Comparison of ENCODE assay signal across 8 cellular contexts in genomic region chr16:2963611-2964415, GRCh38.
DNase-seq lines count a peak whose midpoint lies in the region; ATAC-seq lines count a peak whose summit lies in the region.

Gene KREMEN2, plus strand, starts transcription at chr16:2964275. Its CDS starts 246 bp downstream, at chr16:2964521.

- ATAC-seq in HG03280 (IDR thresholded peaks at IDR 0.05; ENCODE audit: unreplicated experiment): no peak

- DNase-seq in 8988T (peak; percentile 94), GM03348 (ENCODE audit: low spot score) (peak; percentile 46), NCI-H2227 (lab: John Stamatoyannopoulos, UW; ENCODE audit: unreplicated experiment) (peak; percentile 94), activated T-cell treated with anti-CD3 and anti-CD28 coated beads for 4 hours (peak; percentile 40), NOMO-1 treated with DMSO at 0.1 percent for 48 hours (lab: John Stamatoyannopoulos, UW; ENCODE audit: unreplicated experiment) (no peak)
- DNase-seq in stimulated activated CD8-positive, alpha-beta memory T cell treated with anti-CD3 and anti-CD28 coated beads, Interleukin-4, amount 100 ng/mL, for 48 hours: peak; percentile 60

- H3K4me3 ChIP-seq in iPS-11a (ENCODE audit: low read depth, low read length): peak within 1 kb of the TSS; percentile 67
